24 cellular contexts compared by ENCODE assay signal in genomic region chr3:119456469-119456868, GRCh38.
"Had no signal": no experiment of that assay in that cellular context is flagged by ENCODE, and none has a peak within 500 bp of the region (broad histone marks: within the 10 kb centered on the region; RNA-seq: fewer than 3 reads in every experiment).

No MANE protein-coding gene starts in this region.

- H3K27ac ChIP-seq: brain microvascular endothelial cell, SK-N-MC, WERI-Rb-1 had no signal

- H3K27ac Mint-ChIP-seq: activated CD4-positive, alpha-beta T cell treated with anti-CD3 and anti-CD28 coated beads for 36 hours; activated naive CD4-positive, alpha-beta T cell treated with anti-CD3 and anti-CD28 coated beads for 36 hours; activated naive CD8-positive, alpha-beta T cell; activated T-helper 17 cell treated with anti-CD3 and anti-CD28 coated beads, Interleukin-2, amount 50 U/mL, for 72 hours; T-cell had no signal

- H3K27me3 ChIP-seq: brain microvascular endothelial cell had no signal

- DNase-seq: activated CD4-positive, alpha-beta T cell treated with anti-CD3 and anti-CD28 coated beads for 36 hours; activated CD4-positive, alpha-beta T cell treated with anti-CD3 and anti-CD28 coated beads, Interleukin-2, amount 50 U/mL, for 4 hours; activated CD8-positive, alpha-beta memory T cell treated with anti-CD3 and anti-CD28 coated beads for 24 hours; activated gamma-delta T cell; activated naive CD4-positive, alpha-beta T cell treated with anti-CD3 and anti-CD28 coated beads for 36 hours; activated T-cell treated with anti-CD3 and anti-CD28 coated beads, Interleukin-2, amount 50 U/mL, for 4 hours; brain microvascular endothelial cell; KG1; NCI-H1092 treated with DMSO at 0.1 percent for 48 hours; NCI-H1417 treated with DMSO at 0.1 percent for 48 hours; NCI-H1694; NCI-H2029 treated with DMSO at 0.1 percent for 48 hours; NCI-H510A treated with DMSO at 0.1 percent for 48 hours; NCI-H69; NK-92 treated with Interleukin-12 subunit alpha and Interleukin-12 subunit beta, amount 100 ng/mL, for 24 hours; OCI-M1; RPMI8226; T-cell; WERI-Rb-1 had no signal

- H3K9me3 Mint-ChIP-seq: activated naive CD4-positive, alpha-beta T cell treated with anti-CD3 and anti-CD28 coated beads for 36 hours; activated T-cell treated with anti-CD3 and anti-CD28 coated beads, Interleukin-2, amount 50 U/mL, for 4 hours; activated T-helper 17 cell treated with anti-CD3 and anti-CD28 coated beads, Interleukin-2, amount 50 U/mL, for 72 hours; T-cell had no signal

- ATAC-seq: activated CD4-positive, alpha-beta T cell treated with anti-CD3 and anti-CD28 coated beads for 36 hours; activated T-cell treated with anti-CD3 and anti-CD28 coated beads, Interleukin-2, amount 50 U/mL, for 4 hours; activated T-helper 17 cell treated with anti-CD3 and anti-CD28 coated beads, Interleukin-2, amount 50 U/mL, for 72 hours; Panc1; Right ventricle myocardium inferior; T-cell had no signal

- H3K4me3 Mint-ChIP-seq: activated CD4-positive, alpha-beta T cell treated with anti-CD3 and anti-CD28 coated beads for 36 hours; activated naive CD4-positive, alpha-beta T cell treated with anti-CD3 and anti-CD28 coated beads for 36 hours; activated naive CD8-positive, alpha-beta T cell; activated T-cell treated with anti-CD3 and anti-CD28 coated beads, Interleukin-2, amount 50 U/mL, for 4 hours; activated T-helper 17 cell treated with anti-CD3 and anti-CD28 coated beads, Interleukin-2, amount 50 U/mL, for 72 hours; T-cell had no signal

- H3K4me3 ChIP-seq: SK-N-MC had no signal

- H3K27me3 Mint-ChIP-seq: activated CD4-positive, alpha-beta T cell treated with anti-CD3 and anti-CD28 coated beads for 36 hours; activated naive CD8-positive, alpha-beta T cell; activated T-helper 17 cell treated with anti-CD3 and anti-CD28 coated beads, Interleukin-2, amount 50 U/mL, for 72 hours; T-cell had no signal
